In the genomic region with DNA sequence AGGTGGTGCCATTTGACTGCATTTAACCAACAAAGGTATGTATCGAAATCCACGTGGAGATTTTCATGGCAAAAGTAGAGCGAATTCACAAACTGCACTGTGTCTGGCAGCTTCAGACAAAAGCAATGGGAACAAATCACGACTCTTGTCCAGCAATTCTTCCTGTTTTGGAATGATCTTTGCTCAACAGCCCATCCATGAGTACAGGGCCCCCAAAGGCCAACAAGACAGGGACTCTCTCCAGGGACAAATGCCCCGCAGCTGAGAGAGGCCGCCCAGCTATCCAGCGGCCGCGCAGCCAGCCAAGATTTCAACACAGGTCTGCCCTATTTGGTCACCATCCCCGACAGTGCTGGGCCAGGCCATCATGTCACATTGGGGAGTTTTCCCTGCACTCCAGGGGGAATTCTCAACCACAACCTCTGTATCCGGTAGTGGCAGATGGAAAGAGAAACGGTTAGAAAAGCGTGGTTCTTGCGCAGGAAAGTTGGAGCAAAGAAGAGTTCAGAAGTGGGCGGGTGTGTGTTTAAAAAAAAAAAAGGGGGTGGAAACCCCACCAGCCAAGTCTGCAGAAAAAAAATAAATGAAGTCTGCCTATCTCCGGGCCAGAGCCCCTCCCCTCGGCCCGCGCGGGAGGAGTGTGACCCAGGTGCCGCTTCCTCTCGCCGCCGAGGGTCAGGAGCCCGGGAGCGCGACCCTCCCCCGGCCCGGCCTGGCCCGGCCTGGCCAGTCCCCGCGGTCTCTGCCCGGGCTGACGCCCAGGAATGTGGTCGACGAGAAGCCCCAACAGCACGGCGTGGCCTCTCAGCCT, we compare ENCODE assay signal across 8 cellular contexts. TPM values are rescaled to one million over a fixed set of nuclear protein-coding genes. Genes with fewer than 3 reads are reported as not detected.
DNase-seq lines count a peak whose midpoint lies in the region; ATAC-seq and TF ChIP-seq lines count a peak whose summit lies in the region.

A gene with protein sequence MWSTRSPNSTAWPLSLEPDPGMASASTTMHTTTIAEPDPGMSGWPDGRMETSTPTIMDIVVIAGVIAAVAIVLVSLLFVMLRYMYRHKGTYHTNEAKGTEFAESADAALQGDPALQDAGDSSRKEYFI (plus strand): TSS at position 659 of the 811 bp plus-strand sequence. CDS start 106 bp downstream, at position 765.

- TF ChIP-seq CTCF in HL-60 (IDR thresholded peaks at IDR 0.05; ENCODE audit: insufficient read depth, low read length) (no peak), mucosa of descending colon (IDR thresholded peaks at IDR 0.05) (no peak)

- WGBS in thymus, result 15% methylated on average over 38 of the region's 38 CpGs

- H3K36me3 ChIP-seq in mucosa of descending colon (ENCODE audit: low read depth) (no peaks in the 10 kb centered on the region), thymus (ENCODE audit: control insufficient read depth, insufficient read depth) (no peaks in the 10 kb centered on the region)

- no peaks in the 10 kb centered on the region for H3K27me3 ChIP-seq in HL-60 (ENCODE audit: insufficient read depth, poor library complexity, severe bottlenecking)
- H3K27me3 ChIP-seq in thymus (ENCODE audit: control insufficient read depth, insufficient read depth), result no peaks in the 10 kb centered on the region

- H3K36me3 Mint-ChIP-seq in activated CD8-positive, alpha-beta T cell treated with anti-CD3 and anti-CD28 coated beads, Interleukin-2, amount 10 ng/mL, durations not matched to agents 7 days and 5 days (ENCODE audit: low read depth), result peaks cover 38% of the 10 kb centered on the region

- H3K27ac ChIP-seq in HL-60 (replicated peaks) (peak within 1 kb of the TSS; percentile 96), thymus (ENCODE audit: low read depth) (peak within 1 kb of the TSS; percentile 91)

- intact Hi-C loops in mucosa of descending colon (cut with DNase I, micrococcal nuclease), result no loop called here

- no peaks in the 10 kb centered on the region for H3K9me3 ChIP-seq in mucosa of descending colon
- H3K9me3 ChIP-seq in thymus (ENCODE audit: control insufficient read depth), result no peaks in the 10 kb centered on the region

- POLR2A ChIA-PET in activated CD8-positive, alpha-beta T cell treated with anti-CD3 and anti-CD28 coated beads, Interleukin-2, amount 10 ng/mL, durations not matched to agents 7 days and 5 days (lab: Charles Lee), result interaction anchor here (0.6 kb wide), 1 partner anchor 121 kb away, joined by 3 read pairs; no protein-coding TSS in a partner anchor

- H3K4me1 ChIP-seq in mucosa of descending colon (ENCODE audit: low read depth) (peaks cover 14% of the 10 kb centered on the region), thymus (ENCODE audit: control insufficient read depth, insufficient read depth, low read length) (peaks cover 23% of the 10 kb centered on the region)

- H3K27ac Mint-ChIP-seq in activated CD8-positive, alpha-beta T cell treated with anti-CD3 and anti-CD28 coated beads, Interleukin-2, amount 10 ng/mL, durations not matched to agents 7 days and 5 days, result peak within 1 kb of the TSS; percentile 98

- H3K9me3 Mint-ChIP-seq in activated CD8-positive, alpha-beta T cell treated with anti-CD3 and anti-CD28 coated beads, Interleukin-2, amount 10 ng/mL, durations not matched to agents 7 days and 5 days (ENCODE audit: insufficient read depth), result no peaks in the 10 kb centered on the region

- CTCF ChIA-PET in activated CD8-positive, alpha-beta T cell treated with anti-CD3 and anti-CD28 coated beads, Interleukin-2, amount 10 ng/mL, durations not matched to agents 7 days and 5 days (lab: Charles Lee), result interaction anchor here (1.4 kb wide), 1 partner anchor 121 kb away, joined by 4 read pairs; no protein-coding TSS in a partner anchor

- ATAC-seq in GM21367 (IDR thresholded peaks at IDR 0.05; ENCODE audit: unreplicated experiment) (peak; percentile 33), mucosa of descending colon (peak; percentile 28)
- ATAC-seq in activated CD8-positive, alpha-beta T cell treated with anti-CD3 and anti-CD28 coated beads, Interleukin-2, amount 10 ng/mL, durations not matched to agents 7 days and 5 days, result peak; percentile 32

- H3K4me3 ChIP-seq in HL-60 (replicated peaks; ENCODE audit: insufficient read depth, low read length) (peak within 1 kb of the TSS; percentile 57), mucosa of descending colon (peak within 1 kb of the TSS; percentile 30), thymus (ENCODE audit: low read length) (peak within 1 kb of the TSS; percentile 56)

- H3K27me3 Mint-ChIP-seq in activated CD8-positive, alpha-beta T cell treated with anti-CD3 and anti-CD28 coated beads, Interleukin-2, amount 10 ng/mL, durations not matched to agents 7 days and 5 days (ENCODE audit: low read depth), result no peaks in the 10 kb centered on the region

- peaks cover 42% of the 10 kb centered on the region for H3K4me1 Mint-ChIP-seq in activated CD8-positive, alpha-beta T cell treated with anti-CD3 and anti-CD28 coated beads, Interleukin-2, amount 10 ng/mL, durations not matched to agents 7 days and 5 days (ENCODE audit: low read depth)

- H3K4me3 Mint-ChIP-seq in activated CD8-positive, alpha-beta T cell treated with anti-CD3 and anti-CD28 coated beads, Interleukin-2, amount 10 ng/mL, durations not matched to agents 7 days and 5 days, result peak within 1 kb of the TSS; percentile 97

- DNase-seq in CMK (ENCODE audit: low read depth) (peak; percentile 69), HL-60 (ENCODE audit: low read depth in 1 of 2, low spot score in 1 of 2) (peak; percentile 63 to 81), epidermal melanocyte (ENCODE audit: insufficient read length, low spot score) (peak; percentile 38), mucosa of descending colon (peak; percentile 49 to 78 (median 60)), NCI-H2107 (lab: John Stamatoyannopoulos, UW) (no peak)
- peak; percentile 66 for DNase-seq in activated CD8-positive, alpha-beta T cell treated with anti-CD3 and anti-CD28 coated beads, Interleukin-2, amount 10 ng/mL, durations not matched to agents 7 days and 5 days

RNA-seq across cellular contexts. Expression of the gene that starts here (rescaled TPM):
- total RNA-seq in activated CD8-positive, alpha-beta T cell treated with anti-CD3 and anti-CD28 coated beads, Interleukin-2, amount 10 ng/mL, durations not matched to agents 7 days and 5 days, result 100 to 1,000 TPM; 163 to 168 TPM
- total RNA-seq in mucosa of descending colon, result 10 to 100 TPM in 2 of 3 donors, 1 to 10 TPM in 1; 6.3 to 67.8 (median 14.3) TPM
- 136 TPM for polyA plus RNA-seq in thymus
